ENCODE assay signal across 11 cellular contexts in the genomic region with DNA sequence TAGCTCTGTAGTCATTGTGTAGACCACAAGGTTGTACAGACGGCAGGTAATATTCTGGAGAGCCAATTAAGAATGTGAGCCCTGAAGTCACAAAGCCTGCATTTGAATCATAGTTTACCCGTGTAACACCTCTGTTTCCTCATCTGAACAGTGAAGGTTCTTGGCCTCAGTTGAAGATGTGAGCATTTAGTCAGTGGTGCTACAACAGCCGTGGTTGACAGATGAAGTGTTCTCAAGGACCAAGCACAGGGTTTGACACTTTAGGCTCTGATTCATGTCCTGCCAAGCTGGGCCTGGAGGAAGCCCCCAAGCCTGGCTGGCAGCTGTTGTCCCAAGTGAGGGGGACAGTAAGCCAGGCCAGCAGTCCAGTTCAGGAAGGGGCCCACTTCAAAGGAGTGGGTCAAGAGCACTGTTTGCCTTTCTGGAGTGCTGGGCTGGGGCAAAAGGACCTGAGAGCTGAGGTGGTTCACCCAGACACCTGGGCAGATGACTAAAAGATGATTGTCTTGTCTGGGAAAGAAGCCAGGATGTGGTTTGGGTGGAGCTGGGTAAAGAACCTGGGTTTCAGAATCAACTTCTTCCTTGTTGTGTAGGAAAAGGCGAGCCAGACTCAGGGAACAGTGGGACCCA. TPM values are rescaled to one million over a fixed set of nuclear protein-coding genes. Genes with fewer than 3 reads are reported as not detected.
DNase-seq lines count a peak whose midpoint lies in the region; ATAC-seq and TF ChIP-seq lines count a peak whose summit lies in the region.
"Had no signal": no experiment of that assay in that cellular context is flagged by ENCODE, and none has a peak within 500 bp of the region (broad histone marks: within the 10 kb centered on the region; RNA-seq: fewer than 3 reads in every experiment).

No MANE protein-coding gene starts in this region.

- ATAC-seq in PC-3 (peak; percentile 89), GM21360 (IDR thresholded peaks at IDR 0.05; ENCODE audit: unreplicated experiment) (no peak), HG02678 (IDR thresholded peaks at IDR 0.05; ENCODE audit: unreplicated experiment) (no peak)
- ATAC-seq: GM23338 had no signal

- no peak overlapping the region for H3K9ac ChIP-seq in PC-3 (ENCODE audit: low read length)

- no peaks in the 10 kb centered on the region for H3K9me2 ChIP-seq in PC-3 (replicated peaks; ENCODE audit: low read length)

- H2AFZ ChIP-seq in PC-3 (ENCODE audit: low read length), result no peak overlapping the region
- H2AFZ ChIP-seq: GM23338 had no signal

- no TSS peak for BruUV-seq in PC-3 (replicated peaks; lab: Mats Ljungman, UMichigan)

- no peaks in the 10 kb centered on the region for H3K9me3 ChIP-seq in PC-3 (ENCODE audit: low read length)

- POLR2A ChIA-PET in PC-3 (lab: Charles Lee; ENCODE audit: unreplicated experiment), result no interaction called here

- intact Hi-C loops in PC-3 (cut with micrococcal nuclease), result no loop called here
- intact Hi-C loops in activated naive CD4-positive, alpha-beta T cell treated with anti-CD3 and anti-CD28 coated beads for 36 hours (cut with micrococcal nuclease), result loop anchor here (1.0 kb wide), 2 partner anchors 29 to 74 kb away; partner anchors contain the start of genes CNOT8 and LARP1

- H3K4me1 Mint-ChIP-seq in activated naive CD4-positive, alpha-beta T cell treated with anti-CD3 and anti-CD28 coated beads for 36 hours (ENCODE audit: low read depth), result peaks cover 42% of the 10 kb centered on the region

- DNase-seq in DMS53 (lab: John Stamatoyannopoulos, UW) (peak; percentile 92), PC-3 (peak; percentile 90), myocyte (ENCODE audit: low read depth) (peak; percentile 84), NOMO-1 (lab: John Stamatoyannopoulos, UW; ENCODE audit: unreplicated experiment in 2 of 2) (no peak)
- DNase-seq in activated naive CD4-positive, alpha-beta T cell treated with anti-CD3 and anti-CD28 coated beads for 36 hours, result peak; percentile 71
- no peak for DNase-seq in activated CD4-positive, CD25-positive, alpha-beta regulatory T cell (lab: John Stamatoyannopoulos, UW)
- DNase-seq: mesenchymal stem cell had no signal

- no peaks in the 10 kb centered on the region for H3F3A ChIP-seq in PC-3 (ENCODE audit: low read length, unreplicated experiment)

- peak overlapping the region; percentile 80 for H3K27ac Mint-ChIP-seq in activated naive CD4-positive, alpha-beta T cell treated with anti-CD3 and anti-CD28 coated beads for 36 hours
- H3K27ac Mint-ChIP-seq: GM23338 had no signal

- peak overlapping the region; percentile 87 for H3K27ac ChIP-seq in PC-3 (ENCODE audit: low read length)

- no peak for TF ChIP-seq CTCF in PC-3 (conservative IDR thresholded peaks at IDR 0.05; ENCODE audit: low read depth, low read length)

- CTCF ChIA-PET in PC-3 (lab: Charles Lee), result interaction anchor here (0.6 kb wide), 1 partner anchor 20 kb away, joined by 5 read pairs; no protein-coding TSS in a partner anchor
- CTCF ChIA-PET in activated naive CD4-positive, alpha-beta T cell treated with anti-CD3 and anti-CD28 coated beads for 36 hours (lab: Charles Lee), result interaction anchor here (0.8 to 1.1 kb wide), 3 partner anchors 9 to 72 kb away, joined by 3 read pairs; no protein-coding TSS in a partner anchor

- H3K4me3 ChIP-seq in PC-3 (ENCODE audit: low read length), result no peak overlapping the region
- H3K4me3 ChIP-seq: GM23338, K562 had no signal

- no peaks in the 10 kb centered on the region for H3K9me3 Mint-ChIP-seq in activated naive CD4-positive, alpha-beta T cell treated with anti-CD3 and anti-CD28 coated beads for 36 hours
- H3K9me3 Mint-ChIP-seq: GM23338 had no signal

- no peak overlapping the region for H3K4me3 Mint-ChIP-seq in activated naive CD4-positive, alpha-beta T cell treated with anti-CD3 and anti-CD28 coated beads for 36 hours
- H3K4me3 Mint-ChIP-seq: GM23338 had no signal

- H3K27me3 ChIP-seq in PC-3 (ENCODE audit: low read length), result no peaks in the 10 kb centered on the region

- H3K36me3 ChIP-seq in PC-3 (ENCODE audit: low read depth, low read length), result no peaks in the 10 kb centered on the region; the same call in 1 of the 2 replicates

- no peaks in the 10 kb centered on the region for H3K79me2 ChIP-seq in PC-3 (ENCODE audit: low read length)

- peaks cover 29% of the 10 kb centered on the region for H3K4me1 ChIP-seq in PC-3 (ENCODE audit: insufficient read depth, low read length)

- H3K36me3 Mint-ChIP-seq in activated naive CD4-positive, alpha-beta T cell treated with anti-CD3 and anti-CD28 coated beads for 36 hours (ENCODE audit: low read depth), result peaks cover 28% of the 10 kb centered on the region

- H3K27me3 Mint-ChIP-seq in activated naive CD4-positive, alpha-beta T cell treated with anti-CD3 and anti-CD28 coated beads for 36 hours (ENCODE audit: low read depth), result no peaks in the 10 kb centered on the region

- H3K4me2 ChIP-seq in PC-3 (ENCODE audit: low read length), result peak overlapping the region; percentile 61
- H3K4me2 ChIP-seq: GM23338 had no signal

- no peaks in the 10 kb centered on the region for H4K20me1 ChIP-seq in PC-3 (ENCODE audit: low read length)

RNA-seq across cellular contexts. Expression of gene FAXDC2, which starts 20.7 kb away (rescaled TPM):
- total RNA-seq in PC-3 (2014; rRNA removed) (not detected in 2 replicates), myocyte (11.6 and 17.8 TPM in 2 replicates)
- total RNA-seq in activated naive CD4-positive, alpha-beta T cell treated with anti-CD3 and anti-CD28 coated beads for 36 hours, result not detected
- polyA plus RNA-seq in myocyte (2012), result 11.6 TPM

RNA-seq across cellular contexts. Expression of gene CNOT8, which starts 28.7 kb away (rescaled TPM):
- total RNA-seq in PC-3 (2014; rRNA removed) (26.2 and 34.2 TPM in 2 replicates), myocyte (49.1 and 60.3 TPM in 2 replicates)
- 10 to 100 TPM; 63.5 to 65.3 TPM for total RNA-seq in activated naive CD4-positive, alpha-beta T cell treated with anti-CD3 and anti-CD28 coated beads for 36 hours
- polyA plus RNA-seq in myocyte (2012), result 30.9 TPM

Comparison
In these comparisons a context has a peak if more than half of its experiments do, and no peak if none do; other contexts are left out.
1. DNase-seq: peak in DMS53 (single experiment), PC-3 (single experiment), activated naive CD4-positive, alpha-beta T cell treated with anti-CD3 and anti-CD28 coated beads for 36 hours (single experiment) and myocyte (single experiment); none in NOMO-1 (0 of 2) and activated CD4-positive, CD25-positive, alpha-beta regulatory T cell (0 of 4).
2. RNA of gene FAXDC2, which starts 20.7 kb away (total RNA-seq): 11.6 to 17.8 TPM in myocyte; not detected in activated naive CD4-positive, alpha-beta T cell treated with anti-CD3 and anti-CD28 coated beads for 36 hours and not detected in PC-3; every median in the first group is over 10 times any median in the second.